ENCODE assay signal across 1 cellular context in the genomic region with DNA sequence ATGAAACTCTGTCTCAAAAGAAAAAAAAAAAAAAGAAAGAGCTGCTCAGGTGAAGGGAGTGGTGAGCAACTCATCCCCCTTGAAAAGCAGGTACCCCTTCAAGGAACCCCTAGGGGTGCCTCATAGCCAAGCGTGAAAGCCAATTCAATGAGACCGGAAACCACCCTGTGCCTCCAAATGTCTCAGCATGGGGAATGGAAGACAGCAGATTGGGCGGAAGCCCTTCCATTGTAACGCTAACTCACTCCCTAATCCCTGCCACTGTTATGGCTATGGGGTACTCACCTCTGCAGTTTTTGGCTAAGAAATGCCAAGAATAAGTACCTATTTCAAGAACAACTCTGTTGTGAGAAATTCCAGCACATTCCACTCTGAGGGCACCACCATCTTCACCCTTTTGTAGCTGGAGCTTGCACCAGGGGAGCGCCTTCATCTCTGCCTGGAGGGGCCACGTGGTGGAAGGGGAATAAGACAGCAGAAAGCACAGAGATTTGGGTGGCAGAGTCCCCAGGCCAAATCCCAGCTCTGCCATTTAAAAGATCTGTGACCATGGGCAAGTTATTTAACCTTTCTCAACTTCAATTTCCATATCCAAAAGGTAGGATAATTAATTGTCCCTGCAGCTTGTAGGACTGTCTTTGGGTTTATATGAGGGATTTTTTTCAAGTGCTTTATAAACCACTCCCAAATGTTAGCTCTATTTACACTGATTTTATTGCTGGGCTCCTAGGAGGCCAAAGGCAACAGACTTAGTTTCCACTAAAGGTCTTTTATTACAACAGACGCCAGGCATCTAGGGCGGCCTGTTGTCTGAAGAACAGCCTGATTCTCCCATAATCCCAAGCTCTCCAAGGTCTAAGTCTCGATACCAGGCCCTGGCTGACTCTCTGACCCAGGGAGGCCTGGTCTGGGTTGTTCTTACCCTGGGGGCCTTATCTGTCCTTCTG.
TF ChIP-seq lines count a peak whose summit lies in the region.

No MANE protein-coding gene starts in this region.

TF ChIP-seq in GM23338, 12 proteins besides CTCF, POLR2A, EP300 and RAD21 (continued from another document):
- TF ChIP-seq ZNF462 (CRISPR knock-in tag; IDR thresholded peaks at IDR 0.05) (peak; percentile 63), EZH2phosphoT487 (IDR thresholded peaks at IDR 0.05; ENCODE audit: unreplicated experiment) (no peak), NANOG (IDR thresholded peaks at IDR 0.05; ENCODE audit: borderline replicate concordance) (peak; percentile 80; the same call in 1 of the 2 replicates), ZNF331 (CRISPR knock-in tag; IDR thresholded peaks at IDR 0.05; ENCODE audit: low read depth) (no peak)
- TF ChIP-seq, protein P1, sequence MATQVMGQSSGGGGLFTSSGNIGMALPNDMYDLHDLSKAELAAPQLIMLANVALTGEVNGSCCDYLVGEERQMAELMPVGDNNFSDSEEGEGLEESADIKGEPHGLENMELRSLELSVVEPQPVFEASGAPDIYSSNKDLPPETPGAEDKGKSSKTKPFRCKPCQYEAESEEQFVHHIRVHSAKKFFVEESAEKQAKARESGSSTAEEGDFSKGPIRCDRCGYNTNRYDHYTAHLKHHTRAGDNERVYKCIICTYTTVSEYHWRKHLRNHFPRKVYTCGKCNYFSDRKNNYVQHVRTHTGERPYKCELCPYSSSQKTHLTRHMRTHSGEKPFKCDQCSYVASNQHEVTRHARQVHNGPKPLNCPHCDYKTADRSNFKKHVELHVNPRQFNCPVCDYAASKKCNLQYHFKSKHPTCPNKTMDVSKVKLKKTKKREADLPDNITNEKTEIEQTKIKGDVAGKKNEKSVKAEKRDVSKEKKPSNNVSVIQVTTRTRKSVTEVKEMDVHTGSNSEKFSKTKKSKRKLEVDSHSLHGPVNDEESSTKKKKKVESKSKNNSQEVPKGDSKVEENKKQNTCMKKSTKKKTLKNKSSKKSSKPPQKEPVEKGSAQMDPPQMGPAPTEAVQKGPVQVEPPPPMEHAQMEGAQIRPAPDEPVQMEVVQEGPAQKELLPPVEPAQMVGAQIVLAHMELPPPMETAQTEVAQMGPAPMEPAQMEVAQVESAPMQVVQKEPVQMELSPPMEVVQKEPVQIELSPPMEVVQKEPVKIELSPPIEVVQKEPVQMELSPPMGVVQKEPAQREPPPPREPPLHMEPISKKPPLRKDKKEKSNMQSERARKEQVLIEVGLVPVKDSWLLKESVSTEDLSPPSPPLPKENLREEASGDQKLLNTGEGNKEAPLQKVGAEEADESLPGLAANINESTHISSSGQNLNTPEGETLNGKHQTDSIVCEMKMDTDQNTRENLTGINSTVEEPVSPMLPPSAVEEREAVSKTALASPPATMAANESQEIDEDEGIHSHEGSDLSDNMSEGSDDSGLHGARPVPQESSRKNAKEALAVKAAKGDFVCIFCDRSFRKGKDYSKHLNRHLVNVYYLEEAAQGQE (IDR thresholded peaks at IDR 0.05; ENCODE audit: unreplicated experiment): no peak
TF ChIP-seq in GM23338: peak in this region for 5.
